16 cellular contexts compared by ENCODE assay signal in genomic region chr15:41778503-41778902, GRCh38. TPM values are rescaled to one million over a fixed set of nuclear protein-coding genes. Genes with fewer than 3 reads are reported as not detected.
DNase-seq lines count a peak whose midpoint lies in the region; ATAC-seq and TF ChIP-seq lines count a peak whose summit lies in the region.
"Had no signal": no experiment of that assay in that cellular context is flagged by ENCODE, and none has a peak within 500 bp of the region (broad histone marks: within the 10 kb centered on the region; RNA-seq: fewer than 3 reads in every experiment).

No MANE protein-coding gene starts in this region.

- no peak for DNase-seq in activated CD4-positive, alpha-beta T cell treated with anti-CD3 and anti-CD28 coated beads, Interleukin-2, amount 10 ng/mL, durations not matched to agents 7 days and 5 days
- DNase-seq in activated CD4-positive, alpha-beta T cell treated with anti-CD3 and anti-CD28 coated beads, Interleukin-2, amount 50 U/mL, for 48 hours, result no peak
- DNase-seq in activated T-helper 1 cell treated with anti-CD3 and anti-CD28 coated beads, Interleukin-12 subunit alpha, Interleukin-12 subunit beta, Interleukin-2, Interleukin-4 antibody, amounts not matched to agents 30 ng/mL and 10 ng/mL and 1 ng/mL, durations not matched to agents 14 hours and 24 hours and 36 hours (ENCODE audit: low spot score), result no peak
- DNase-seq in foreskin fibroblast, result no peak
- no peak for DNase-seq in stimulated activated effector memory CD8-positive, alpha-beta T cell treated with anti-CD3 and anti-CD28 coated beads, Interleukin-12 subunit alpha, Interleukin-12 subunit beta, amount 100 ng/mL, for 72 hours (ENCODE audit: low spot score in 2 of 2)
- no peak for DNase-seq in prostate gland (ENCODE audit: low spot score)
- DNase-seq in NCI-H1436 (lab: John Stamatoyannopoulos, UW), result no peak
- DNase-seq: Caco-2, hypothalamus, KBM-7, WERI-Rb-1 had no signal

- intact Hi-C loops in activated T-helper 1 cell treated with anti-CD3 and anti-CD28 coated beads, Interleukin-12 subunit alpha, Interleukin-12 subunit beta, Interleukin-2, Interleukin-4 antibody, amounts not matched to agents 30 ng/mL and 10 ng/mL and 1 ng/mL, durations not matched to agents 14 hours and 24 hours and 36 hours (cut with micrococcal nuclease), result loop anchor here (5.0 kb wide), 1 partner anchor 156 kb away; no protein-coding TSS in a partner anchor
- intact Hi-C loops in prostate gland (cut with DNase I), result loop anchor here (10.0 kb wide), 1 partner anchor 126 kb away; no protein-coding TSS in a partner anchor

- no peaks in the 10 kb centered on the region for H3K27me3 Mint-ChIP-seq in activated CD4-positive, alpha-beta T cell treated with anti-CD3 and anti-CD28 coated beads, Interleukin-2, amount 10 ng/mL, durations not matched to agents 7 days and 5 days
- H3K27me3 Mint-ChIP-seq in activated T-helper 1 cell treated with anti-CD3 and anti-CD28 coated beads, Interleukin-12 subunit alpha, Interleukin-12 subunit beta, Interleukin-2, Interleukin-4 antibody, amounts not matched to agents 30 ng/mL and 10 ng/mL and 1 ng/mL, durations not matched to agents 14 hours and 24 hours and 36 hours (ENCODE audit: insufficient read depth), result peaks cover 2% of the 10 kb centered on the region

- CTCF ChIA-PET in activated CD4-positive, alpha-beta T cell treated with anti-CD3 and anti-CD28 coated beads, Interleukin-2, amount 10 ng/mL, durations not matched to agents 7 days and 5 days (lab: Charles Lee), result interaction anchor here (0.9 to 10.9 kb wide), 3 partner anchors 28 to 175 kb away, joined by 4 to 166 read pairs (median 4); no protein-coding TSS in a partner anchor

- H3K4me1 ChIP-seq in prostate gland (replicated peaks), result no peaks in the 10 kb centered on the region

- ATAC-seq in stimulated activated effector memory CD8-positive, alpha-beta T cell treated with anti-CD3 and anti-CD28 coated beads, Interleukin-12 subunit alpha, Interleukin-12 subunit beta, amount 100 ng/mL, for 72 hours, result no peak
- no peak for ATAC-seq in HG02623 (IDR thresholded peaks at IDR 0.05; ENCODE audit: unreplicated experiment)
- ATAC-seq: A549 had no signal

- POLR2A ChIA-PET in activated CD4-positive, alpha-beta T cell treated with anti-CD3 and anti-CD28 coated beads, Interleukin-2, amount 10 ng/mL, durations not matched to agents 7 days and 5 days (lab: Charles Lee), result no interaction called here

- peaks cover 23% of the 10 kb centered on the region for H3K36me3 Mint-ChIP-seq in activated CD4-positive, alpha-beta T cell treated with anti-CD3 and anti-CD28 coated beads, Interleukin-2, amount 10 ng/mL, durations not matched to agents 7 days and 5 days (ENCODE audit: low read depth)
- peaks cover 17% of the 10 kb centered on the region for H3K36me3 Mint-ChIP-seq in activated T-helper 1 cell treated with anti-CD3 and anti-CD28 coated beads, Interleukin-12 subunit alpha, Interleukin-12 subunit beta, Interleukin-2, Interleukin-4 antibody, amounts not matched to agents 30 ng/mL and 10 ng/mL and 1 ng/mL, durations not matched to agents 14 hours and 24 hours and 36 hours (ENCODE audit: low read depth)
- peaks cover 23% of the 10 kb centered on the region for H3K36me3 Mint-ChIP-seq in stimulated activated effector memory CD8-positive, alpha-beta T cell treated with anti-CD3 and anti-CD28 coated beads, Interleukin-12 subunit alpha, Interleukin-12 subunit beta, amount 100 ng/mL, for 72 hours

- no peaks in the 10 kb centered on the region for H3K9me3 Mint-ChIP-seq in activated CD4-positive, alpha-beta T cell treated with anti-CD3 and anti-CD28 coated beads, Interleukin-2, amount 10 ng/mL, durations not matched to agents 7 days and 5 days
- no peaks in the 10 kb centered on the region for H3K9me3 Mint-ChIP-seq in activated T-helper 1 cell treated with anti-CD3 and anti-CD28 coated beads, Interleukin-12 subunit alpha, Interleukin-12 subunit beta, Interleukin-2, Interleukin-4 antibody, amounts not matched to agents 30 ng/mL and 10 ng/mL and 1 ng/mL, durations not matched to agents 14 hours and 24 hours and 36 hours
- no peaks in the 10 kb centered on the region for H3K9me3 Mint-ChIP-seq in stimulated activated effector memory CD8-positive, alpha-beta T cell treated with anti-CD3 and anti-CD28 coated beads, Interleukin-12 subunit alpha, Interleukin-12 subunit beta, amount 100 ng/mL, for 72 hours

- H3K9me3 ChIP-seq in prostate gland, result no peaks in the 10 kb centered on the region
- H3K9me3 ChIP-seq: A549, Caco-2, HAP-1, thoracic aorta had no signal

- no peak for TF ChIP-seq POLR2A in prostate gland (IDR thresholded peaks at IDR 0.05)

- TF ChIP-seq CTCF in foreskin fibroblast (IDR thresholded peaks at IDR 0.05; ENCODE audit: low read depth, low read length), result no peak
- no peak for TF ChIP-seq CTCF in prostate gland (IDR thresholded peaks at IDR 0.05)

- no peaks in the 10 kb centered on the region for H3K27me3 ChIP-seq in prostate gland (replicated peaks; ENCODE audit: insufficient read depth)

- peak overlapping the region; percentile 10 for H3K27ac Mint-ChIP-seq in activated CD4-positive, alpha-beta T cell treated with anti-CD3 and anti-CD28 coated beads, Interleukin-2, amount 10 ng/mL, durations not matched to agents 7 days and 5 days
- H3K27ac Mint-ChIP-seq in activated T-helper 1 cell treated with anti-CD3 and anti-CD28 coated beads, Interleukin-12 subunit alpha, Interleukin-12 subunit beta, Interleukin-2, Interleukin-4 antibody, amounts not matched to agents 30 ng/mL and 10 ng/mL and 1 ng/mL, durations not matched to agents 14 hours and 24 hours and 36 hours, result peak overlapping the region; percentile 4
- H3K27ac Mint-ChIP-seq in stimulated activated effector memory CD8-positive, alpha-beta T cell treated with anti-CD3 and anti-CD28 coated beads, Interleukin-12 subunit alpha, Interleukin-12 subunit beta, amount 100 ng/mL, for 72 hours, result peak overlapping the region; percentile 27

- no peaks in the 10 kb centered on the region for H3K36me3 ChIP-seq in prostate gland
- H3K36me3 ChIP-seq: HAP-1, thoracic aorta, WERI-Rb-1 had no signal

- H3K27ac ChIP-seq in prostate gland, result no peak overlapping the region
- H3K27ac ChIP-seq: A549, SK-N-MC, thoracic aorta, WERI-Rb-1 had no signal

- H3K4me3 ChIP-seq in foreskin fibroblast (ENCODE audit: low read depth in 1 of 2, low read length in 2 of 2) (peak overlapping the region; percentile 0 to 4), prostate gland (no peak overlapping the region)
- H3K4me3 ChIP-seq: A549, HAP-1, SK-N-MC, thoracic aorta had no signal

- H3K4me1 Mint-ChIP-seq in activated CD4-positive, alpha-beta T cell treated with anti-CD3 and anti-CD28 coated beads, Interleukin-2, amount 10 ng/mL, durations not matched to agents 7 days and 5 days, result peaks cover 80% of the 10 kb centered on the region
- peaks cover 72% of the 10 kb centered on the region for H3K4me1 Mint-ChIP-seq in activated T-helper 1 cell treated with anti-CD3 and anti-CD28 coated beads, Interleukin-12 subunit alpha, Interleukin-12 subunit beta, Interleukin-2, Interleukin-4 antibody, amounts not matched to agents 30 ng/mL and 10 ng/mL and 1 ng/mL, durations not matched to agents 14 hours and 24 hours and 36 hours (ENCODE audit: low read depth)
- peaks cover 64% of the 10 kb centered on the region for H3K4me1 Mint-ChIP-seq in stimulated activated effector memory CD8-positive, alpha-beta T cell treated with anti-CD3 and anti-CD28 coated beads, Interleukin-12 subunit alpha, Interleukin-12 subunit beta, amount 100 ng/mL, for 72 hours

- no peak overlapping the region for H3K4me3 Mint-ChIP-seq in activated CD4-positive, alpha-beta T cell treated with anti-CD3 and anti-CD28 coated beads, Interleukin-2, amount 10 ng/mL, durations not matched to agents 7 days and 5 days
- H3K4me3 Mint-ChIP-seq in activated T-helper 1 cell treated with anti-CD3 and anti-CD28 coated beads, Interleukin-12 subunit alpha, Interleukin-12 subunit beta, Interleukin-2, Interleukin-4 antibody, amounts not matched to agents 30 ng/mL and 10 ng/mL and 1 ng/mL, durations not matched to agents 14 hours and 24 hours and 36 hours, result no peak overlapping the region
- no peak overlapping the region for H3K4me3 Mint-ChIP-seq in stimulated activated effector memory CD8-positive, alpha-beta T cell treated with anti-CD3 and anti-CD28 coated beads, Interleukin-12 subunit alpha, Interleukin-12 subunit beta, amount 100 ng/mL, for 72 hours

RNA-seq across cellular contexts. Expression of gene MAPKBP1, which starts 4.2 kb away (rescaled TPM):
- 10 to 100 TPM; 29.8 to 31.2 TPM for total RNA-seq in activated CD4-positive, alpha-beta T cell treated with anti-CD3 and anti-CD28 coated beads, Interleukin-2, amount 10 ng/mL, durations not matched to agents 7 days and 5 days
- 26.3 and 28.2 TPM in 2 replicates for total RNA-seq in activated T-helper 1 cell treated with anti-CD3 and anti-CD28 coated beads, Interleukin-12 subunit alpha, Interleukin-12 subunit beta, Interleukin-2, Interleukin-4 antibody, amounts not matched to agents 30 ng/mL and 10 ng/mL and 1 ng/mL, durations not matched to agents 14 hours and 24 hours and 36 hours
- total RNA-seq in prostate gland, result 10 to 100 TPM; 17.4 to 62.8 TPM

RNA-seq across cellular contexts. Expression of gene JMJD7, which starts 49.4 kb away (rescaled TPM):
- total RNA-seq in activated CD4-positive, alpha-beta T cell treated with anti-CD3 and anti-CD28 coated beads, Interleukin-2, amount 10 ng/mL, durations not matched to agents 7 days and 5 days, result 10 to 100 TPM; 23.9 to 28.4 TPM
- 14.2 and 17.8 TPM in 2 replicates for total RNA-seq in activated T-helper 1 cell treated with anti-CD3 and anti-CD28 coated beads, Interleukin-12 subunit alpha, Interleukin-12 subunit beta, Interleukin-2, Interleukin-4 antibody, amounts not matched to agents 30 ng/mL and 10 ng/mL and 1 ng/mL, durations not matched to agents 14 hours and 24 hours and 36 hours
- total RNA-seq in prostate gland, result 10 to 100 TPM; 20.7 to 56.6 TPM

Comparison
In these comparisons a context has a peak if more than half of its experiments do, and no peak if none do; other contexts are left out.
1. H3K4me3 ChIP-seq: peak in foreskin fibroblast (2 of 2); none in prostate gland (0 of 2).
2. Peak in every context shown above with its lines, with median percentiles within 50 percentile points of each other: H3K27ac Mint-ChIP-seq.